Comparison of ENCODE assay signal across 1 cellular context in the genomic region with DNA sequence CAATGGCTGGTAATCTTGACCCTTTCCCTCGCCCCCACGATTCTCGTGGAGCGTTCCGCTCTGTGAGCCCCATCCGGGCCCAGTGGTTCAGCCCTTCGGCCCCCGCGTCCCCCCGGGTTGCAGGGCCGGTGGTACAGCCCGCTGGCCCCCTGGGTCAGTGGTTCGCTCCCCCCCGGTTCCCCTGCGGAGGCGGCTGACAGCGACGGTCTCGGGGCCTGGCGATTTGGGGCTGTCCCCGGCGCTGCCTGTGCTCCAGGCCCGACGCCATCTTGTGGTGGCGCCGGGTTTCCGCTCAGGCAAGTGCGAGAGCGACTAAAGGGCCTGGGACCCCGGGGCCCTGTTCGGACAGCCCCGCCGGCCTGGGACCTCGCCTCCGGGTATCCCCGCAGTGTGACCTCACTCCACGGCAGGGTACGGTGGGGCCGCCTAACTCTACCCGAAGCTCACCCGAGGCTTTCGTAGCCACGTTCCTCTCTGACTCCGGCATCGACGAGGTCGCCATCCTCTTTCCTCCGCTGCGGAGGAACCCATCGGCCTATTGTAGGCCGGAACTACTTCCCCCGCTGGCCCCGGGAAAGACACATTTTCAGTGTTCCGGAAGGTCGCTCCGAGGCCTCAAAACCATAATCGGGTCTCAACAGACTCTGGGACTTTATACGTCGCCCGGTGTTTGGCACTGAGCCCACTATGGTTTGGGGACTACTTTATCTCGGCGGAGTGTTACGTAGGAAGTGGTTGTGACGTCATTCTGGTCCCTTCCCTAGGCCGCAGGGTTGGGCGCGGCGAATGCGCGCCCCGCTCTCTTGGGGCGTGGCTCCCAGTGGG.
TF ChIP-seq lines count a peak whose summit lies in the region.

A gene with protein sequence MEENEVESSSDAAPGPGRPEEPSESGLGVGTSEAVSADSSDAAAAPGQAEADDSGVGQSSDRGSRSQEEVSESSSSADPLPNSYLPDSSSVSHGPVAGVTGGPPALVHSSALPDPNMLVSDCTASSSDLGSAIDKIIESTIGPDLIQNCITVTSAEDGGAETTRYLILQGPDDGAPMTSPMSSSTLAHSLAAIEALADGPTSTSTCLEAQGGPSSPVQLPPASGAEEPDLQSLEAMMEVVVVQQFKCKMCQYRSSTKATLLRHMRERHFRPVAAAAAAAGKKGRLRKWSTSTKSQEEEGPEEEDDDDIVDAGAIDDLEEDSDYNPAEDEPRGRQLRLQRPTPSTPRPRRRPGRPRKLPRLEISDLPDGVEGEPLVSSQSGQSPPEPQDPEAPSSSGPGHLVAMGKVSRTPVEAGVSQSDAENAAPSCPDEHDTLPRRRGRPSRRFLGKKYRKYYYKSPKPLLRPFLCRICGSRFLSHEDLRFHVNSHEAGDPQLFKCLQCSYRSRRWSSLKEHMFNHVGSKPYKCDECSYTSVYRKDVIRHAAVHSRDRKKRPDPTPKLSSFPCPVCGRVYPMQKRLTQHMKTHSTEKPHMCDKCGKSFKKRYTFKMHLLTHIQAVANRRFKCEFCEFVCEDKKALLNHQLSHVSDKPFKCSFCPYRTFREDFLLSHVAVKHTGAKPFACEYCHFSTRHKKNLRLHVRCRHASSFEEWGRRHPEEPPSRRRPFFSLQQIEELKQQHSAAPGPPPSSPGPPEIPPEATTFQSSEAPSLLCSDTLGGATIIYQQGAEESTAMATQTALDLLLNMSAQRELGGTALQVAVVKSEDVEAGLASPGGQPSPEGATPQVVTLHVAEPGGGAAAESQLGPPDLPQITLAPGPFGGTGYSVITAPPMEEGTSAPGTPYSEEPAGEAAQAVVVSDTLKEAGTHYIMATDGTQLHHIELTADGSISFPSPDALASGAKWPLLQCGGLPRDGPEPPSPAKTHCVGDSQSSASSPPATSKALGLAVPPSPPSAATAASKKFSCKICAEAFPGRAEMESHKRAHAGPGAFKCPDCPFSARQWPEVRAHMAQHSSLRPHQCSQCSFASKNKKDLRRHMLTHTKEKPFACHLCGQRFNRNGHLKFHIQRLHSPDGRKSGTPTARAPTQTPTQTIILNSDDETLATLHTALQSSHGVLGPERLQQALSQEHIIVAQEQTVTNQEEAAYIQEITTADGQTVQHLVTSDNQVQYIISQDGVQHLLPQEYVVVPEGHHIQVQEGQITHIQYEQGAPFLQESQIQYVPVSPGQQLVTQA (N-terminal part only) (minus strand): TSS at position 529 of the 825 bp plus-strand sequence. CDS start 793 bp downstream, outside the sequence.

TF ChIP-seq in HEK293, 187 proteins besides CTCF, POLR2A, EP300 and RAD21 (continued from another document and continues in another):
- TF ChIP-seq SCRT1 (tag by site-specific recombination; IDR thresholded peaks at IDR 0.05; ENCODE audit: borderline replicate concordance): peak; percentile 7; the same call in 1 of the 2 replicates
- no peak for TF ChIP-seq ZNF529 (tag by site-specific recombination; IDR thresholded peaks at IDR 0.05; ENCODE audit: insufficient replicate concordance)
- TF ChIP-seq, protein P1, sequence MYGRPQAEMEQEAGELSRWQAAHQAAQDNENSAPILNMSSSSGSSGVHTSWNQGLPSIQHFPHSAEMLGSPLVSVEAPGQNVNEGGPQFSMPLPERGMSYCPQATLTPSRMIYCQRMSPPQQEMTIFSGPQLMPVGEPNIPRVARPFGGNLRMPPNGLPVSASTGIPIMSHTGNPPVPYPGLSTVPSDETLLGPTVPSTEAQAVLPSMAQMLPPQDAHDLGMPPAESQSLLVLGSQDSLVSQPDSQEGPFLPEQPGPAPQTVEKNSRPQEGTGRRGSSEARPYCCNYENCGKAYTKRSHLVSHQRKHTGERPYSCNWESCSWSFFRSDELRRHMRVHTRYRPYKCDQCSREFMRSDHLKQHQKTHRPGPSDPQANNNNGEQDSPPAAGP (tag by site-specific recombination; IDR thresholded peaks at IDR 0.05): peak; percentile 99
- peak; percentile 91 for TF ChIP-seq ZNF76 (tag by site-specific recombination; IDR thresholded peaks at IDR 0.05; ENCODE audit: borderline replicate concordance, low read depth)
- TF ChIP-seq BCL11A (tag by site-specific recombination; IDR thresholded peaks at IDR 0.05; ENCODE audit: low read depth): peak; percentile 85
- peak; percentile 83; the same call in 1 of the 2 replicates for TF ChIP-seq IKZF3 (tag by site-specific recombination; IDR thresholded peaks at IDR 0.05)
- TF ChIP-seq ZNF707 (tag by site-specific recombination; IDR thresholded peaks at IDR 0.05): peak; percentile 36; the same call in 1 of the 2 replicates
- peak; percentile 77 for TF ChIP-seq ZBTB8A (tag by site-specific recombination; IDR thresholded peaks at IDR 0.05)
- TF ChIP-seq ZNF768 (tag by site-specific recombination; IDR thresholded peaks at IDR 0.05): no peak
- TF ChIP-seq HOXC10 (CRISPR knock-in tag; IDR thresholded peaks at IDR 0.05): no peak
- peak; percentile 76 for TF ChIP-seq SP2 (tag by site-specific recombination; IDR thresholded peaks at IDR 0.05)
- peak; percentile 68 for TF ChIP-seq ZNF843 (tag by site-specific recombination; IDR thresholded peaks at IDR 0.05)
- no peak for TF ChIP-seq ZNF140 (tag by site-specific recombination; IDR thresholded peaks at IDR 0.05)
- TF ChIP-seq, protein P2, sequence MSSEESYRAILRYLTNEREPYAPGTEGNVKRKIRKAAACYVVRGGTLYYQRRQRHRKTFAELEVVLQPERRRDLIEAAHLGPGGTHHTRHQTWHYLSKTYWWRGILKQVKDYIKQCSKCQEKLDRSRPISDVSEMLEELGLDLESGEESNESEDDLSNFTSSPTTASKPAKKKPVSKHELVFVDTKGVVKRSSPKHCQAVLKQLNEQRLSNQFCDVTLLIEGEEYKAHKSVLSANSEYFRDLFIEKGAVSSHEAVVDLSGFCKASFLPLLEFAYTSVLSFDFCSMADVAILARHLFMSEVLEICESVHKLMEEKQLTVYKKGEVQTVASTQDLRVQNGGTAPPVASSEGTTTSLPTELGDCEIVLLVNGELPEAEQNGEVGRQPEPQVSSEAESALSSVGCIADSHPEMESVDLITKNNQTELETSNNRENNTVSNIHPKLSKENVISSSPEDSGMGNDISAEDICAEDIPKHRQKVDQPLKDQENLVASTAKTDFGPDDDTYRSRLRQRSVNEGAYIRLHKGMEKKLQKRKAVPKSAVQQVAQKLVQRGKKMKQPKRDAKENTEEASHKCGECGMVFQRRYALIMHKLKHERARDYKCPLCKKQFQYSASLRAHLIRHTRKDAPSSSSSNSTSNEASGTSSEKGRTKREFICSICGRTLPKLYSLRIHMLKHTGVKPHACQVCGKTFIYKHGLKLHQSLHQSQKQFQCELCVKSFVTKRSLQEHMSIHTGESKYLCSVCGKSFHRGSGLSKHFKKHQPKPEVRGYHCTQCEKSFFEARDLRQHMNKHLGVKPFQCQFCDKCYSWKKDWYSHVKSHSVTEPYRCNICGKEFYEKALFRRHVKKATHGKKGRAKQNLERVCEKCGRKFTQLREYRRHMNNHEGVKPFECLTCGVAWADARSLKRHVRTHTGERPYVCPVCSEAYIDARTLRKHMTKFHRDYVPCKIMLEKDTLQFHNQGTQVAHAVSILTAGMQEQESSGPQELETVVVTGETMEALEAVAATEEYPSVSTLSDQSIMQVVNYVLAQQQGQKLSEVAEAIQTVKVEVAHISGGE (tag by site-specific recombination; conservative IDR thresholded peaks at IDR 0.05; ENCODE audit: low read depth): peak; percentile 77
- no peak for TF ChIP-seq ZNF549 (tag by site-specific recombination; IDR thresholded peaks at IDR 0.05)
- peak; percentile 89 for TF ChIP-seq ZNF664 (tag by site-specific recombination; IDR thresholded peaks at IDR 0.05)
- TF ChIP-seq, protein P3, sequence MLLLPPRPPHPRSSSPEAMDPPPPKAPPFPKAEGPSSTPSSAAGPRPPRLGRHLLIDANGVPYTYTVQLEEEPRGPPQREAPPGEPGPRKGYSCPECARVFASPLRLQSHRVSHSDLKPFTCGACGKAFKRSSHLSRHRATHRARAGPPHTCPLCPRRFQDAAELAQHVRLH (tag by site-specific recombination; IDR thresholded peaks at IDR 0.05): peak; percentile 90; the same call in 1 of the 2 replicates
- TF ChIP-seq ZNF132 (tag by site-specific recombination; IDR thresholded peaks at IDR 0.05; ENCODE audit: borderline replicate concordance): no peak
- TF ChIP-seq ZNF433 (tag by site-specific recombination; IDR thresholded peaks at IDR 0.05; ENCODE audit: low read depth): 0 out of 2 replicates have a peak, but pooled peaks have one; percentile 30
- TF ChIP-seq KLF7 (tag by site-specific recombination; IDR thresholded peaks at IDR 0.05; ENCODE audit: borderline replicate concordance): peak; percentile 100
- TF ChIP-seq FEZF1 (tag by site-specific recombination; IDR thresholded peaks at IDR 0.05): peak; percentile 64
- peak; percentile 94 for TF ChIP-seq GLIS1 (tag by site-specific recombination; IDR thresholded peaks at IDR 0.05)
- TF ChIP-seq, protein P4, sequence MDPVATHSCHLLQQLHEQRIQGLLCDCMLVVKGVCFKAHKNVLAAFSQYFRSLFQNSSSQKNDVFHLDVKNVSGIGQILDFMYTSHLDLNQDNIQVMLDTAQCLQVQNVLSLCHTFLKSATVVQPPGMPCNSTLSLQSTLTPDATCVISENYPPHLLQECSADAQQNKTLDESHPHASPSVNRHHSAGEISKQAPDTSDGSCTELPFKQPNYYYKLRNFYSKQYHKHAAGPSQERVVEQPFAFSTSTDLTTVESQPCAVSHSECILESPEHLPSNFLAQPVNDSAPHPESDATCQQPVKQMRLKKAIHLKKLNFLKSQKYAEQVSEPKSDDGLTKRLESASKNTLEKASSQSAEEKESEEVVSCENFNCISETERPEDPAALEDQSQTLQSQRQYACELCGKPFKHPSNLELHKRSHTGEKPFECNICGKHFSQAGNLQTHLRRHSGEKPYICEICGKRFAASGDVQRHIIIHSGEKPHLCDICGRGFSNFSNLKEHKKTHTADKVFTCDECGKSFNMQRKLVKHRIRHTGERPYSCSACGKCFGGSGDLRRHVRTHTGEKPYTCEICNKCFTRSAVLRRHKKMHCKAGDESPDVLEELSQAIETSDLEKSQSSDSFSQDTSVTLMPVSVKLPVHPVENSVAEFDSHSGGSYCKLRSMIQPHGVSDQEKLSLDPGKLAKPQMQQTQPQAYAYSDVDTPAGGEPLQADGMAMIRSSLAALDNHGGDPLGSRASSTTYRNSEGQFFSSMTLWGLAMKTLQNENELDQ (tag by site-specific recombination; IDR thresholded peaks at IDR 0.05; ENCODE audit: low read depth): peak; percentile 79; the same call in 1 of the 2 replicates
- TF ChIP-seq ZNF610 (tag by site-specific recombination; IDR thresholded peaks at IDR 0.05; ENCODE audit: borderline replicate concordance): peak; percentile 92
- no peak for TF ChIP-seq ZNF747 (tag by site-specific recombination; IDR thresholded peaks at IDR 0.05)
- peak; percentile 78; the same call in 1 of the 2 replicates for TF ChIP-seq ZNF184 (tag by site-specific recombination; IDR thresholded peaks at IDR 0.05)
- peak; percentile 74; the same call in 1 of the 2 replicates for TF ChIP-seq ZNF701 (tag by site-specific recombination; IDR thresholded peaks at IDR 0.05)
- TF ChIP-seq ZNF248 (tag by site-specific recombination; IDR thresholded peaks at IDR 0.05): no peak
- TF ChIP-seq MYNN (tag by site-specific recombination; IDR thresholded peaks at IDR 0.05; ENCODE audit: borderline replicate concordance): no peak
- TF ChIP-seq ZFP3 (tag by site-specific recombination; IDR thresholded peaks at IDR 0.05; ENCODE audit: low read depth): no peak
- TF ChIP-seq, protein P5, sequence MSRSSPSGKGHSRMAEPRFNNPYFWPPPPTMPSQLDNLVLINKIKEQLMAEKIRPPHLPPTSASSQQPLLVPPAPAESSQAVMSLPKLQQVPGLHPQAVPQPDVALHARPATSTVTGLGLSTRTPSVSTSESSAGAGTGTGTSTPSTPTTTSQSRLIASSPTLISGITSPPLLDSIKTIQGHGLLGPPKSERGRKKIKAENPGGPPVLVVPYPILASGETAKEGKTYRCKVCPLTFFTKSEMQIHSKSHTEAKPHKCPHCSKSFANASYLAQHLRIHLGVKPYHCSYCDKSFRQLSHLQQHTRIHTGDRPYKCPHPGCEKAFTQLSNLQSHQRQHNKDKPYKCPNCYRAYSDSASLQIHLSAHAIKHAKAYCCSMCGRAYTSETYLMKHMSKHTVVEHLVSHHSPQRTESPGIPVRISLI (tag by site-specific recombination; IDR thresholded peaks at IDR 0.05): no peak
- TF ChIP-seq ZNF514 (tag by site-specific recombination; IDR thresholded peaks at IDR 0.05): no peak
- no peak for TF ChIP-seq RBAK (tag by site-specific recombination; IDR thresholded peaks at IDR 0.05)
- peak; percentile 87 for TF ChIP-seq ZNF366 (tag by site-specific recombination; conservative IDR thresholded peaks at IDR 0.05)
- TF ChIP-seq ZNF391 (tag by site-specific recombination; IDR thresholded peaks at IDR 0.05; ENCODE audit: borderline replicate concordance, low read depth): peak; percentile 99
- no peak for TF ChIP-seq ZNF792 (tag by site-specific recombination; IDR thresholded peaks at IDR 0.05)
- TF ChIP-seq ZNF169 (tag by site-specific recombination; IDR thresholded peaks at IDR 0.05): 0 out of 2 replicates have a peak, but pooled peaks have one; percentile 37
- no peak for TF ChIP-seq ZNF223 (tag by site-specific recombination; IDR thresholded peaks at IDR 0.05)
- TF ChIP-seq ZNF354C (tag by site-specific recombination; IDR thresholded peaks at IDR 0.05; ENCODE audit: borderline replicate concordance, low read depth): peak; percentile 41; the same call in 1 of the 2 replicates
- no peak for TF ChIP-seq ZNF350 (tag by site-specific recombination; IDR thresholded peaks at IDR 0.05)
- no peak; the same call in 1 of the 2 replicates for TF ChIP-seq ZNF621 (tag by site-specific recombination; IDR thresholded peaks at IDR 0.05)
- 0 out of 2 replicates have a peak, but pooled peaks have one; percentile 24 for TF ChIP-seq ZNF473 (tag by site-specific recombination; IDR thresholded peaks at IDR 0.05)
- TF ChIP-seq, protein P6, sequence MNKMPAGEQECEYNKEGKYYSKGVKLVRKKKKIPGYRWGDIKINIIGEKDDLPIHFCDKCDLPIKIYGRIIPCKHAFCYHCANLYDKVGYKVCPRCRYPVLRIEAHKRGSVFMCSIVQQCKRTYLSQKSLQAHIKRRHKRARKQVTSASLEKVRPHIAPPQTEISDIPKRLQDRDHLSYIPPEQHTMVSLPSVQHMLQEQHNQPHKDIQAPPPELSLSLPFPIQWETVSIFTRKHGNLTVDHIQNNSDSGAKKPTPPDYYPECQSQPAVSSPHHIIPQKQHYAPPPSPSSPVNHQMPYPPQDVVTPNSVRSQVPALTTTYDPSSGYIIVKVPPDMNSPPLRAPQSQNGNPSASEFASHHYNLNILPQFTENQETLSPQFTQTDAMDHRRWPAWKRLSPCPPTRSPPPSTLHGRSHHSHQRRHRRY (tag by site-specific recombination; IDR thresholded peaks at IDR 0.05): peak; percentile 91; the same call in 1 of the 2 replicates
- peak; percentile 91 for TF ChIP-seq ZFHX2 (tag by site-specific recombination; conservative IDR thresholded peaks at IDR 0.05)
- TF ChIP-seq ZNF585B (tag by site-specific recombination; IDR thresholded peaks at IDR 0.05): no peak
- TF ChIP-seq ZNF510 (tag by site-specific recombination; IDR thresholded peaks at IDR 0.05; ENCODE audit: insufficient replicate concordance): no peak
- no peak for TF ChIP-seq ZNF48 (tag by site-specific recombination; IDR thresholded peaks at IDR 0.05)
